9 cellular contexts compared by ENCODE assay signal in the genomic region with DNA sequence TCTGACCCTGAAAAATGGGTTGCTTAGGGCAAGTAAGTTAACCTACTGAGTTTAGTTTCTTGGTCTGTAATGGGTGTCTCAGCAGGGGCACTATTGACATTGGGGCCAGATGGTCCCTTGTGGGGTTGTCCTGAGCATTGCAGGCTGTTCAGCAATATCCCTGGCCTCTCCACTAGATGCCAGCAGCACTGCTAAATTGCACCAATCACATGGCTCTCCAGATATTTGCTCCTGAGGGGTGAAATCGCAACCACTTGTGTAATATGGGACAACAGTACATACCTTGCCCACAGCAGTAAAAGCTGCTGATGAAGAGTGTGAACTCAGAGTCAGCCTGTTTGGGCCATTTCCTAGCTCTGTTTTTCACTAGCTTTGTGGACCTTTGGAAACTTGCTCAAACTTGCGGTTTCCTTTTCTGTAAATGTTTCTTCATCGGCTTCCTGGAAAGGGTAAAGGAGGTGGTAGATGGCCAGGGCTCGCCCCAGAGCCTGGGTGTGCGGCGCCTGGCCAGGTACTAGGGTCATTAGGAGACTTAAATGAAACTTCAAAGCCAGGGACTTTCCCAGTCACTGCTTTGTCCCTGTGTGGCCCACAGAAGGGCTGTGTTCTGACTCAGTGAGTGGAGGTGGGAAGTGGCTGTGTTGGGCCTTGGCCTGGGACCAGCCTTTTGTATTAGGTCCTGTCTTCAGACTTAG. TPM values are rescaled to one million over a fixed set of nuclear protein-coding genes. Genes with fewer than 3 reads are reported as not detected.
DNase-seq lines count a peak whose midpoint lies in the region; ATAC-seq and TF ChIP-seq lines count a peak whose summit lies in the region.
"Had no signal": no experiment of that assay in that cellular context is flagged by ENCODE, and none has a peak within 500 bp of the region (broad histone marks: within the 10 kb centered on the region; RNA-seq: fewer than 3 reads in every experiment).

No MANE protein-coding gene starts in this region.

- peak; percentile 78 for ATAC-seq in HG02852 (IDR thresholded peaks at IDR 0.05; ENCODE audit: unreplicated experiment)
- ATAC-seq in left ventricle myocardium superior = peak; percentile 86

- intact Hi-C loops in left ventricle myocardium superior (cut with micrococcal nuclease) = no loop called here

- peak; percentile 78 for DNase-seq in AG10803 (ENCODE audit: low read depth)
- DNase-seq in GM13976 (ENCODE audit: low spot score) = peak; percentile 82
- peak; percentile 1 for DNase-seq in NCI-H526 treated with DMSO at 0.1 percent for 48 hours (lab: John Stamatoyannopoulos, UW)
- DNase-seq in adipocyte (ENCODE audit: low read depth) = peak; percentile 66
- no peak for DNase-seq in left ventricle myocardium superior
- no peak for DNase-seq in smooth muscle cell (lab: John Stamatoyannopoulos, UW; ENCODE audit: unreplicated experiment)
- DNase-seq in NCI-H2081 treated with DMSO at 0.1 percent for 48 hours (lab: John Stamatoyannopoulos, UW) = no peak

- peak overlapping the region; percentile 55 for H3K4me2 ChIP-seq in smooth muscle cell

- no peak overlapping the region for H3K9ac ChIP-seq in adipocyte (ENCODE audit: low read length)
- H3K9ac ChIP-seq in smooth muscle cell (ENCODE audit: low read depth) = no peak overlapping the region

- no peaks in the 10 kb centered on the region for H4K20me1 ChIP-seq in smooth muscle cell (ENCODE audit: low read depth)

- H3K4me1 ChIP-seq in adipocyte (ENCODE audit: control insufficient read depth, insufficient read depth, low read length) = peaks cover 11% of the 10 kb centered on the region
- H3K4me1 ChIP-seq in smooth muscle cell (ENCODE audit: low read depth) = peaks cover 6% of the 10 kb centered on the region

- H3K4me3 ChIP-seq in AG10803 (ENCODE audit: low read length) (no peak overlapping the region), adipocyte (ENCODE audit: low read length) (no peak overlapping the region), smooth muscle cell (no peak overlapping the region)
- H3K4me3 ChIP-seq: SK-N-MC had no signal

- peak overlapping the region; percentile 62 for H3K27ac ChIP-seq in smooth muscle cell (ENCODE audit: low read depth)
- H3K27ac ChIP-seq: SK-N-MC had no signal

- in situ Hi-C loops in GM13976 (cut with MboI; ENCODE audit: low sequenced_read_pairs, unreplicated experiment) = no loop called here

- H3K36me3 ChIP-seq in adipocyte (ENCODE audit: control insufficient read depth, insufficient read depth, low read length, severe bottlenecking) (no peaks in the 10 kb centered on the region), smooth muscle cell (ENCODE audit: low read depth) (no peaks in the 10 kb centered on the region)

- H3K9me3 ChIP-seq in adipocyte (ENCODE audit: control insufficient read depth, low read length) (no peaks in the 10 kb centered on the region), smooth muscle cell (replicated peaks; ENCODE audit: low read depth) (no peaks in the 10 kb centered on the region)

- no peaks in the 10 kb centered on the region for H3K79me2 ChIP-seq in smooth muscle cell (ENCODE audit: low read depth)

- H3F3A ChIP-seq in smooth muscle cell (ENCODE audit: low read depth) = no peaks in the 10 kb centered on the region

- H3K27me3 ChIP-seq in adipocyte (replicated peaks; ENCODE audit: control insufficient read depth, insufficient read depth, low read length) = peaks cover 55% of the 10 kb centered on the region
- peaks cover 4% of the 10 kb centered on the region for H3K27me3 ChIP-seq in smooth muscle cell (ENCODE audit: low read depth)

- peak; percentile 70 for TF ChIP-seq CTCF in AG10803 (conservative IDR thresholded peaks at IDR 0.05; ENCODE audit: low read length)
- peak; percentile 57 for TF ChIP-seq CTCF in GM13976 (IDR thresholded peaks at IDR 0.05; ENCODE audit: borderline replicate concordance, control extremely low read depth, extremely low read depth, insufficient read depth, missing control alignments)
- TF ChIP-seq CTCF in smooth muscle cell (IDR thresholded peaks at IDR 0.05; ENCODE audit: borderline replicate concordance, insufficient read depth, poor library complexity, severe bottlenecking) = peak; percentile 30

- H2AFZ ChIP-seq in smooth muscle cell (ENCODE audit: low read depth) = peak overlapping the region; percentile 56

- 75% methylated on average over 6 of the region's 6 CpGs for WGBS in smooth muscle cell (ENCODE audit: low lambda C conversion rate)

RNA-seq across cellular contexts. Expression of a gene that starts 13.0 kb away (rescaled TPM):
- 6.8 TPM for total RNA-seq in left ventricle myocardium superior
- total RNA-seq in smooth muscle cell = not detected in 2 replicates
- polyA plus RNA-seq in smooth muscle cell = 0.15 and 0.41 TPM in 2 replicates

RNA-seq across cellular contexts. Expression of a gene that starts 39.7 kb away (rescaled TPM):
- total RNA-seq in left ventricle myocardium superior (3.2 TPM), smooth muscle cell (0.22 TPM in 1 of 2 replicates, not detected in the other)
- 0.25 and 0.43 TPM in 2 replicates for polyA plus RNA-seq in smooth muscle cell

RNA-seq across cellular contexts. Expression of a gene that starts 56.9 kb away (rescaled TPM):
- total RNA-seq in left ventricle myocardium superior (not detected), smooth muscle cell (not detected in 2 replicates)
- polyA plus RNA-seq in smooth muscle cell = not detected in 2 replicates

Comparison
In these comparisons a context has a peak if more than half of its experiments do, and no peak if none do; other contexts are left out.
1. DNase-seq: peak in AG10803 (single experiment), GM13976 (single experiment), NCI-H526 treated with DMSO at 0.1 percent for 48 hours (single experiment) and adipocyte (single experiment); none in left ventricle myocardium superior (single experiment), smooth muscle cell (single experiment) and NCI-H2081 treated with DMSO at 0.1 percent for 48 hours (single experiment).
2. Peak in every context shown above with its lines, with median percentiles within 50 percentile points of each other: CTCF ChIP-seq.